1 cellular context compared by ENCODE assay signal in genomic region chr19:38323276-38323675, GRCh38.
TF ChIP-seq lines count a peak whose summit lies in the region.

No MANE protein-coding gene starts in this region.

TF ChIP-seq in HepG2, 621 proteins besides CTCF, POLR2A, EP300 and RAD21:
- TF ChIP-seq FIP1L1 (IDR thresholded peaks at IDR 0.05; ENCODE audit: borderline replicate concordance, insufficient read depth, low read depth, low read length) (no peak), XRCC5 (optimal IDR thresholded peaks at IDR 0.05; ENCODE audit: low read length) (no peak), ZNF260 (CRISPR knock-in tag; IDR thresholded peaks at IDR 0.05; ENCODE audit: borderline replicate concordance, low read depth) (no peak), ZXDC (CRISPR knock-in tag; IDR thresholded peaks at IDR 0.05) (no peak), ZSCAN29 (CRISPR knock-in tag; conservative IDR thresholded peaks at IDR 0.05) (no peak), TFDP1 (CRISPR knock-in tag; IDR thresholded peaks at IDR 0.05; ENCODE audit: borderline replicate concordance) (no peak), TBX3 (IDR thresholded peaks at IDR 0.05; ENCODE audit: borderline replicate concordance) (no peak), THYN1 (CRISPR knock-in tag; IDR thresholded peaks at IDR 0.05; ENCODE audit: borderline replicate concordance, low read depth) (no peak), GATAD1 (CRISPR knock-in tag; IDR thresholded peaks at IDR 0.05) (no peak), KLF6 (CRISPR knock-in tag; IDR thresholded peaks at IDR 0.05) (no peak)
